11 cellular contexts compared by ENCODE assay signal in genomic region chr14:91755560-91755959, GRCh38. TPM values are rescaled to one million over a fixed set of nuclear protein-coding genes. Genes with fewer than 3 reads are reported as not detected.
DNase-seq lines count a peak whose midpoint lies in the region; ATAC-seq and TF ChIP-seq lines count a peak whose summit lies in the region.
"Had no signal": no experiment of that assay in that cellular context is flagged by ENCODE, and none has a peak within 500 bp of the region (broad histone marks: within the 10 kb centered on the region; RNA-seq: fewer than 3 reads in every experiment).

No MANE protein-coding gene starts in this region.

- peaks cover 3% of the 10 kb centered on the region for H3K27me3 Mint-ChIP-seq in osteocyte (ENCODE audit: unreplicated experiment)

- H3K36me3 ChIP-seq in RWPE2 (ENCODE audit: low read depth) = no peaks in the 10 kb centered on the region
- H3K36me3 ChIP-seq in fibroblast of lung (ENCODE audit: control insufficient read depth, insufficient read depth, low read length) = no peaks in the 10 kb centered on the region
- H3K36me3 ChIP-seq in aorta (ENCODE audit: control insufficient read depth in 1 of 2, insufficient read depth in 2 of 2, low read length in 1 of 2) = peaks cover 4% of the 10 kb centered on the region in 2 donors

- H3K27ac ChIP-seq in RWPE2 (ENCODE audit: poor library complexity, severe bottlenecking) (peak overlapping the region; percentile 87), fibroblast of lung (ENCODE audit: insufficient read depth, low read length) (no peak overlapping the region), aorta (ENCODE audit: low read depth in 1 of 2, low read length in 2 of 2) (no peak overlapping the region), coronary artery (no peak overlapping the region)

- no peaks in the 10 kb centered on the region for H3K36me3 Mint-ChIP-seq in osteocyte (ENCODE audit: unreplicated experiment)

- peak; percentile 13 for DNase-seq in ELR (ENCODE audit: low read depth)
- no peak for DNase-seq in RWPE2 (ENCODE audit: low spot score)
- peak; percentile 34 to 41 for DNase-seq in fibroblast of lung (ENCODE audit: low read depth in 2 of 2)
- DNase-seq in non-pigmented ciliary epithelial cell (ENCODE audit: low read depth) = peak; percentile 5
- no peak for DNase-seq in osteocyte (ENCODE audit: extremely low spot score, unreplicated experiment)
- DNase-seq in aorta = no peak
- no peak for DNase-seq in activated T-cell treated with anti-CD3 and anti-CD28 coated beads, Interleukin-2, amount 50 U/mL, for 48 hours
- DNase-seq in coronary artery (ENCODE audit: low spot score) = no peak
- DNase-seq: activated T-cell treated with anti-CD3 and anti-CD28 coated beads for 4 hours, Karpas-422, mesenchymal stem cell had no signal

- H3K4me3 ChIP-seq in RWPE2 (ENCODE audit: severe bottlenecking) (no peak overlapping the region), fibroblast of lung (replicated peaks in 1 of 4; ENCODE audit: control extremely low read depth in 1 of 4, insufficient read depth in 1 of 4, low read depth in 3 of 4, low read length in 4 of 4) (no peak overlapping the region), aorta (ENCODE audit: low read length in 2 of 2) (no peak overlapping the region), coronary artery (no peak overlapping the region)

- H3K27me3 ChIP-seq in RWPE2 (ENCODE audit: insufficient read depth, poor library complexity, severe bottlenecking) = no peaks in the 10 kb centered on the region
- H3K27me3 ChIP-seq in fibroblast of lung (ENCODE audit: control insufficient read depth, insufficient read depth, low read length) = no peaks in the 10 kb centered on the region
- no peaks in the 10 kb centered on the region for H3K27me3 ChIP-seq in aorta (ENCODE audit: control insufficient read depth in 1 of 2, insufficient read depth in 2 of 2, low read length in 1 of 2)

- H3K4me2 ChIP-seq in fibroblast of lung (ENCODE audit: extremely low read depth, insufficient read depth, low read length) = no peak overlapping the region

- H3K4me1 ChIP-seq in RWPE2 (ENCODE audit: insufficient read depth, poor library complexity, severe bottlenecking) = peaks cover 23% of the 10 kb centered on the region
- H3K4me1 ChIP-seq in fibroblast of lung (ENCODE audit: control insufficient read depth, extremely low read depth, insufficient read depth, low read length) = no peaks in the 10 kb centered on the region
- H3K4me1 ChIP-seq in aorta (ENCODE audit: control insufficient read depth in 1 of 2, insufficient read depth in 2 of 2, low read length in 2 of 2) = peaks cover 0 to 7% of the 10 kb centered on the region in 2 donors

- H3K27ac Mint-ChIP-seq in osteocyte (ENCODE audit: unreplicated experiment) = no peak overlapping the region

- intact Hi-C loops in aorta (cut with DNase I) = no loop called here

- H2AFZ ChIP-seq in fibroblast of lung (ENCODE audit: low read length) = no peak overlapping the region

- H3K4me1 Mint-ChIP-seq in osteocyte (ENCODE audit: unreplicated experiment) = no peaks in the 10 kb centered on the region

- H3K4me3 Mint-ChIP-seq in osteocyte (ENCODE audit: unreplicated experiment) = no peak overlapping the region

- ATAC-seq in RWPE2 (ENCODE audit: low read depth) (peak; percentile 84), aorta (ENCODE audit: low FRiP score) (no peak)

- no peak overlapping the region for H3K9ac ChIP-seq in fibroblast of lung (ENCODE audit: insufficient read depth, low read length)

- peaks cover 3% of the 10 kb centered on the region for H3K9me3 Mint-ChIP-seq in osteocyte (ENCODE audit: unreplicated experiment)

- H3K9me3 ChIP-seq in RWPE2 (ENCODE audit: severe bottlenecking) (no peaks in the 10 kb centered on the region), fibroblast of lung (ENCODE audit: control insufficient read depth, insufficient read depth, low read depth, low read length) (no peaks in the 10 kb centered on the region), aorta (ENCODE audit: control insufficient read depth, low read length) (no peaks in the 10 kb centered on the region)

- WGBS in aorta, 2 donors = 47 to 52% methylated on average over 3 of the region's 3 CpGs

- H3K79me2 ChIP-seq in fibroblast of lung (ENCODE audit: control insufficient read depth, insufficient read depth, low read length) = no peaks in the 10 kb centered on the region

- H4K20me1 ChIP-seq in fibroblast of lung (ENCODE audit: control insufficient read depth, extremely low read depth, insufficient read depth, low read length) = no peaks in the 10 kb centered on the region

- TF ChIP-seq CTCF in RWPE2 (IDR thresholded peaks at IDR 0.05; ENCODE audit: poor library complexity, severe bottlenecking) = no peak
- no peak for TF ChIP-seq CTCF in fibroblast of lung (conservative IDR thresholded peaks at IDR 0.05 in 1 of 2, IDR thresholded peaks at IDR 0.05 in 1 of 2; ENCODE audit: low read depth in 1 of 2, low read length in 2 of 2)
- no peak for TF ChIP-seq CTCF in osteocyte (IDR thresholded peaks at IDR 0.05)
- TF ChIP-seq CTCF in coronary artery (IDR thresholded peaks at IDR 0.05) = no peak

RNA-seq across cellular contexts. Expression of gene CATSPERB, which starts 23.7 kb away (rescaled TPM):
- total RNA-seq in fibroblast of lung (under 0.01 TPM in 1 of 2 replicates, not detected in the other), osteocyte (not detected in 2 replicates), aorta (10 to 100 TPM; 12.9 to 15.3 TPM)
- polyA plus RNA-seq in fibroblast of lung (not detected in 2 replicates), aorta (1 to 10 TPM; 1.1 to 9.3 TPM)
- polyA plus RNA-seq in fibroblast of lung (2012) = not detected in 2 replicates
- not detected in 2 replicates for polyA minus RNA-seq in fibroblast of lung (ENCODE audit: low replicate concordance)

Comparison
In these comparisons a context has a peak if more than half of its experiments do, and no peak if none do; other contexts are left out.
1. DNase-seq: peak in ELR (single experiment), fibroblast of lung (2 of 2) and non-pigmented ciliary epithelial cell (single experiment); none in RWPE2 (single experiment), osteocyte (single experiment), aorta (0 of 2), activated T-cell treated with anti-CD3 and anti-CD28 coated beads, Interleukin-2, amount 50 U/mL, for 48 hours (0 of 2) and coronary artery (single experiment).
2. RNA of gene CATSPERB, which starts 23.7 kb away (total RNA-seq): 12.9 to 15.3 TPM in aorta; under 0.01 TPM in fibroblast of lung and not detected in osteocyte; every median in the first group is over 10 times any median in the second.